ENCODE assay signal across 10 cellular contexts in the genomic region with DNA sequence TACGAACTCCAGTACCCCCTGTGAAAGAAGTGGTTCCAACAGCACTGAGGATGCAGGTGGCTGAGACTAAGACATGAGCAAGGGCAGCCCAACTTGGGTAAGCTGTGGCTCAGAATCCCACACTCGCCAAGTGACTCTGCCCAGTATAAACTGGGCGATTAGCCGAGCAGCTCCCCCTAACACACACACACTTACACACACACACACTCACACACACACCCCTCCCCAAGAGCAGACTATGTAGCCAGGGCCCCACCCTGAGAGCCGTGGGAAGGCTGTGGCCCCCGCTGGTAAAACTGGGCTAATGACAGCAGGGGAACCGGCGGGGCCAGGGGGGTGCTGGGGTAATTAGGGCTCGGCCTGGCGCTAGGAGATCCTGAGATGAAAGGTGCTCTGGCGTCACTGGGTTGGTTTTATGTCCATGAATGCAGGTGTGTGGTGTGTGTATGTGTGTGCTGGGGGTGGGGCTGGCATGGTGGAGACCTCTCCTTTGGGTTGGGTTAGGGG. TPM values are rescaled to one million over a fixed set of nuclear protein-coding genes. Genes with fewer than 3 reads are reported as not detected.
DNase-seq lines count a peak whose midpoint lies in the region; ATAC-seq and TF ChIP-seq lines count a peak whose summit lies in the region.
"Had no signal": no experiment of that assay in that cellular context is flagged by ENCODE, and none has a peak within 500 bp of the region (broad histone marks: within the 10 kb centered on the region; RNA-seq: fewer than 3 reads in every experiment).

No MANE protein-coding gene starts in this region.

- no peak for ATAC-seq in T-helper 17 cell
- ATAC-seq in gastroesophageal sphincter, result no peak
- ATAC-seq in GM21619 (IDR thresholded peaks at IDR 0.05; ENCODE audit: unreplicated experiment), result no peak
- ATAC-seq: SK-N-SH treated with all-trans-retinoic acid at 6 μM for 48 hours had no signal

- no peak for TF ChIP-seq POLR2A in gastroesophageal sphincter (IDR thresholded peaks at IDR 0.05)

- H3K27me3 ChIP-seq in gastroesophageal sphincter (no peaks in the 10 kb centered on the region), skeletal muscle tissue (ENCODE audit: control insufficient read depth in 3 of 3, insufficient read depth in 3 of 3, low read length in 3 of 3) (no peaks in the 10 kb centered on the region)

- no peak overlapping the region for H3K4me3 ChIP-seq in gastroesophageal sphincter
- H3K4me3 ChIP-seq in skeletal muscle tissue (ENCODE audit: low read length in 3 of 3), result peak overlapping the region in 1 of 3 donors; percentile 51

- H3K27ac ChIP-seq in gastroesophageal sphincter (peak overlapping the region in 3 of 4 donors; percentile 96 to 99 (median 98)), skeletal muscle tissue (ENCODE audit: low read depth, low read length) (peak overlapping the region; percentile 0)

- H3K9me3 Mint-ChIP-seq in T-helper 2 cell treated with Interferon-gamma antibody and Interleukin-4, amounts not matched to agents 5 μg/mL and 100 μg/mL, for 36 hours, result no peaks in the 10 kb centered on the region

- no peak overlapping the region for H3K9ac ChIP-seq in skeletal muscle tissue (ENCODE audit: low read depth in 1 of 3, low read length in 3 of 3)

- WGBS in gastroesophageal sphincter (ENCODE audit: low coverage in 1 of 2), 2 donors, result 63 to 64% methylated on average over 6 of the region's 11 CpGs

- H3K9me3 ChIP-seq in T-helper 17 cell (ENCODE audit: control insufficient read depth, low read length, poor library complexity, severe bottlenecking) (no peaks in the 10 kb centered on the region), gastroesophageal sphincter (no peaks in the 10 kb centered on the region), skeletal muscle tissue (ENCODE audit: control insufficient read depth in 3 of 3, low read length in 3 of 3) (no peaks in the 10 kb centered on the region)

- no peaks in the 10 kb centered on the region for H3K36me3 Mint-ChIP-seq in T-helper 2 cell treated with Interferon-gamma antibody and Interleukin-4, amounts not matched to agents 5 μg/mL and 100 μg/mL, for 36 hours (ENCODE audit: low read depth)
- H3K36me3 Mint-ChIP-seq in T-helper 17 cell (ENCODE audit: low read depth), result no peaks in the 10 kb centered on the region

- no peak for TF ChIP-seq CTCF in gastroesophageal sphincter (IDR thresholded peaks at IDR 0.05)

- no peak for DNase-seq in T-helper 2 cell treated with Interferon-gamma antibody and Interleukin-4, amounts not matched to agents 5 μg/mL and 100 μg/mL, for 36 hours (ENCODE audit: low spot score)
- DNase-seq in T-helper 2 cell, result no peak
- no peak for DNase-seq in T-helper 17 cell
- DNase-seq in D341Med (ENCODE audit: low spot score), result no peak
- DNase-seq in AG08396 (ENCODE audit: low spot score), result no peak
- DNase-seq: NCI-H345 had no signal

- no peak for TF ChIP-seq EP300 in gastroesophageal sphincter (IDR thresholded peaks at IDR 0.05)

- peaks cover 23% of the 10 kb centered on the region for H3K4me1 Mint-ChIP-seq in T-helper 2 cell treated with Interferon-gamma antibody and Interleukin-4, amounts not matched to agents 5 μg/mL and 100 μg/mL, for 36 hours (ENCODE audit: low read depth)
- H3K4me1 Mint-ChIP-seq in T-helper 17 cell, result peaks cover 33% of the 10 kb centered on the region

- H3K4me1 ChIP-seq in gastroesophageal sphincter (peaks cover 4 to 68% (median 25%) of the 10 kb centered on the region in 3 donors), skeletal muscle tissue (ENCODE audit: control insufficient read depth in 3 of 3, insufficient read depth in 3 of 3, low read length in 3 of 3) (peaks cover 34 to 49% (median 36%) of the 10 kb centered on the region in 3 donors)

- peak overlapping the region; percentile 85 for H3K4me3 Mint-ChIP-seq in T-helper 2 cell treated with Interferon-gamma antibody and Interleukin-4, amounts not matched to agents 5 μg/mL and 100 μg/mL, for 36 hours
- peak overlapping the region; percentile 89 for H3K4me3 Mint-ChIP-seq in T-helper 17 cell

- H3K27ac Mint-ChIP-seq in T-helper 2 cell treated with Interferon-gamma antibody and Interleukin-4, amounts not matched to agents 5 μg/mL and 100 μg/mL, for 36 hours, result no peak overlapping the region
- peak overlapping the region; percentile 92 for H3K27ac Mint-ChIP-seq in T-helper 17 cell

- peaks cover 41% of the 10 kb centered on the region for H3K27me3 Mint-ChIP-seq in T-helper 2 cell treated with Interferon-gamma antibody and Interleukin-4, amounts not matched to agents 5 μg/mL and 100 μg/mL, for 36 hours (ENCODE audit: low read depth)
- H3K27me3 Mint-ChIP-seq in T-helper 17 cell, result peaks cover 8% of the 10 kb centered on the region

- H3K36me3 ChIP-seq in gastroesophageal sphincter, result no peaks in the 10 kb centered on the region
- H3K36me3 ChIP-seq in skeletal muscle tissue (ENCODE audit: control insufficient read depth in 3 of 3, insufficient read depth in 3 of 3, low read length in 3 of 3), result peaks cover 0 to 3% (median 0%) of the 10 kb centered on the region in 3 donors

RNA-seq across cellular contexts. Expression of gene THRA, which starts 1.2 kb away (rescaled TPM):
- total RNA-seq in T-helper 17 cell (10 to 100 TPM; 29.8 to 32.2 TPM), gastroesophageal sphincter (100 to 1,000 TPM in 2 of 4 donors, 10 to 100 TPM in 2; 84.8 to 133 (median 102) TPM), skeletal muscle tissue (30.8 TPM)

RNA-seq across cellular contexts. Expression of gene MED24, which starts 7.4 kb away (rescaled TPM):
- total RNA-seq in T-helper 17 cell, result 10 to 100 TPM; 73.7 to 77.5 TPM
- 10 to 100 TPM; 42.1 to 57.9 (median 50.3) TPM for total RNA-seq in gastroesophageal sphincter
- 25.6 TPM for total RNA-seq in skeletal muscle tissue

RNA-seq across cellular contexts. Expression of gene NR1D1, which starts 38.8 kb away (rescaled TPM):
- total RNA-seq in T-helper 17 cell (100 to 1,000 TPM; 102 to 145 TPM), gastroesophageal sphincter (10 to 100 TPM in 3 of 4 donors, 1 to 10 TPM in 1; 1.5 to 20.4 (median 18.3) TPM), skeletal muscle tissue (1.0 TPM)

RNA-seq across cellular contexts. Expression of gene CSF3, which starts 46.3 kb away (rescaled TPM):
- not detected for total RNA-seq in T-helper 17 cell
- total RNA-seq in gastroesophageal sphincter, result 1 to 10 TPM in 1 of 4 donors, not detected in 3; 9.3 TPM
- total RNA-seq in skeletal muscle tissue, result 0.52 TPM

Comparison
In these comparisons a context has a peak if more than half of its experiments do, and no peak if none do; other contexts are left out.
1. RNA of gene NR1D1, which starts 38.8 kb away (total RNA-seq): 102 to 145 TPM in T-helper 17 cell; 1.5 to 20.4 TPM in gastroesophageal sphincter and 1.0 TPM in skeletal muscle tissue (single experiment); every median in the first group is over 4 times any median in the second.